1 cellular context compared by ENCODE assay signal in the genomic region with DNA sequence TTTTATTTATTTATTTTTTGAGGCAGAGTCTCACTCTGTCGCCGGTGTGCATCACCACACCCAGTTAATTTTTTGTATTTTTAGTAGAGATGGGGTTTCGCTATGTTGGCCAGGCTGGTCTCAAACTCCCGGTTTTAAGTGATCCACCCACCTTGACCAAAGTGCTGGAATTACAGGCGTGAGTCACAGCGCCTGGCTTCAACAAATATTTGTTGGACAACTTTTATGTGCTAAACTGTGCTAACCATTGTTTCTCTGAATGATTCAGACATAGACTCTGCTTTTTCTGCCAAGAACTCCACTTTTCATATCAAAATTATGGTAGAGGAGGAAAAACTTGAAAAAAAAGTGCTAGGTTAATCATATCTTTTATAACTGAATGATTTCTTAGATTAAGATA.
TF ChIP-seq lines count a peak whose summit lies in the region.

No MANE protein-coding gene starts in this region.

TF ChIP-seq in HepG2, 621 proteins besides CTCF, POLR2A, EP300 and RAD21 (continued from another document and continues in another):
- TF ChIP-seq ZNF343 (CRISPR knock-in tag; IDR thresholded peaks at IDR 0.05), result no peak
- no peak for TF ChIP-seq MBD4 (IDR thresholded peaks at IDR 0.05; ENCODE audit: borderline replicate concordance, low read length)
- TF ChIP-seq SP140L (CRISPR knock-in tag; IDR thresholded peaks at IDR 0.05; ENCODE audit: borderline replicate concordance), result no peak
- TF ChIP-seq ZNF317 (CRISPR knock-in tag; IDR thresholded peaks at IDR 0.05), result no peak
- TF ChIP-seq ZNF781 (CRISPR knock-in tag; IDR thresholded peaks at IDR 0.05; ENCODE audit: borderline replicate concordance, not compliant biosample characterization), result no peak
- TF ChIP-seq MAF1 (CRISPR knock-in tag; IDR thresholded peaks at IDR 0.05; ENCODE audit: borderline replicate concordance), result no peak
- TF ChIP-seq FOXM1 (CRISPR knock-in tag; IDR thresholded peaks at IDR 0.05), result no peak
- TF ChIP-seq, protein P1, sequence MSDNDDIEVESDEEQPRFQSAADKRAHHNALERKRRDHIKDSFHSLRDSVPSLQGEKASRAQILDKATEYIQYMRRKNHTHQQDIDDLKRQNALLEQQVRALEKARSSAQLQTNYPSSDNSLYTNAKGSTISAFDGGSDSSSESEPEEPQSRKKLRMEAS (IDR thresholded peaks at IDR 0.05), result no peak
- TF ChIP-seq, protein P2, sequence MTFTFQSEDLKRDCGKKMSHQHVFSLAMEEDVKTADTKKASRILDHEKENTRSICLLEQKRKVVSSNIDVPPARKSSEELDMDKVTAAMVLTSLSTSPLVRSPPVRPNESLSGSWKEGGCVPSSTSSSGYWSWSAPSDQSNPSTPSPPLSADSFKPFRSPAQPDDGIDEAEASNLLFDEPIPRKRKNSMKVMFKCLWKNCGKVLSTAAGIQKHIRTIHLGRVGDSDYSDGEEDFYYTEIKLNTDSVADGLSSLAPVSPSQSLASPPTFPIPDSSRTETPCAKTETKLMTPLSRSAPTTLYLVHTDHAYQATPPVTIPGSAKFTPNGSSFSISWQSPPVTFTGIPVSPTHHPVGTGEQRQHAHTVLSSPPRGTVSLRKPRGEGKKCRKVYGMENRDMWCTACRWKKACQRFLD (CRISPR knock-in tag; IDR thresholded peaks at IDR 0.05; ENCODE audit: borderline replicate concordance), result no peak
- no peak for TF ChIP-seq FLYWCH1 (CRISPR knock-in tag; IDR thresholded peaks at IDR 0.05)
- TF ChIP-seq HNF4A (CRISPR knock-in tag; IDR thresholded peaks at IDR 0.05), result peak; percentile 68
- no peak for TF ChIP-seq LCORL (IDR thresholded peaks at IDR 0.05)
- TF ChIP-seq LCORL (CRISPR knock-in tag; IDR thresholded peaks at IDR 0.05), result no peak
- no peak for TF ChIP-seq MED8 (CRISPR knock-in tag; IDR thresholded peaks at IDR 0.05; ENCODE audit: insufficient replicate concordance)
- TF ChIP-seq, protein P3, sequence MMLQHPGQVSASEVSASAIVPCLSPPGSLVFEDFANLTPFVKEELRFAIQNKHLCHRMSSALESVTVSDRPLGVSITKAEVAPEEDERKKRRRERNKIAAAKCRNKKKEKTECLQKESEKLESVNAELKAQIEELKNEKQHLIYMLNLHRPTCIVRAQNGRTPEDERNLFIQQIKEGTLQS (CRISPR knock-in tag; IDR thresholded peaks at IDR 0.05), result peak; percentile 90
- TF ChIP-seq, protein P4, sequence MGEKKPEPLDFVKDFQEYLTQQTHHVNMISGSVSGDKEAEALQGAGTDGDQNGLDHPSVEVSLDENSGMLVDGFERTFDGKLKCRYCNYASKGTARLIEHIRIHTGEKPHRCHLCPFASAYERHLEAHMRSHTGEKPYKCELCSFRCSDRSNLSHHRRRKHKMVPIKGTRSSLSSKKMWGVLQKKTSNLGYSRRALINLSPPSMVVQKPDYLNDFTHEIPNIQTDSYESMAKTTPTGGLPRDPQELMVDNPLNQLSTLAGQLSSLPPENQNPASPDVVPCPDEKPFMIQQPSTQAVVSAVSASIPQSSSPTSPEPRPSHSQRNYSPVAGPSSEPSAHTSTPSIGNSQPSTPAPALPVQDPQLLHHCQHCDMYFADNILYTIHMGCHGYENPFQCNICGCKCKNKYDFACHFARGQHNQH (CRISPR knock-in tag; IDR thresholded peaks at IDR 0.05), result 0 out of 2 replicates have a peak, but pooled peaks have one; percentile 37
- TF ChIP-seq TARDBP (CRISPR knock-in tag; IDR thresholded peaks at IDR 0.05), result 0 out of 2 replicates have a peak, but pooled peaks have one; percentile 37
- peak; percentile 86 for TF ChIP-seq GATAD2A (CRISPR knock-in tag; IDR thresholded peaks at IDR 0.05)
- TF ChIP-seq, protein P5, sequence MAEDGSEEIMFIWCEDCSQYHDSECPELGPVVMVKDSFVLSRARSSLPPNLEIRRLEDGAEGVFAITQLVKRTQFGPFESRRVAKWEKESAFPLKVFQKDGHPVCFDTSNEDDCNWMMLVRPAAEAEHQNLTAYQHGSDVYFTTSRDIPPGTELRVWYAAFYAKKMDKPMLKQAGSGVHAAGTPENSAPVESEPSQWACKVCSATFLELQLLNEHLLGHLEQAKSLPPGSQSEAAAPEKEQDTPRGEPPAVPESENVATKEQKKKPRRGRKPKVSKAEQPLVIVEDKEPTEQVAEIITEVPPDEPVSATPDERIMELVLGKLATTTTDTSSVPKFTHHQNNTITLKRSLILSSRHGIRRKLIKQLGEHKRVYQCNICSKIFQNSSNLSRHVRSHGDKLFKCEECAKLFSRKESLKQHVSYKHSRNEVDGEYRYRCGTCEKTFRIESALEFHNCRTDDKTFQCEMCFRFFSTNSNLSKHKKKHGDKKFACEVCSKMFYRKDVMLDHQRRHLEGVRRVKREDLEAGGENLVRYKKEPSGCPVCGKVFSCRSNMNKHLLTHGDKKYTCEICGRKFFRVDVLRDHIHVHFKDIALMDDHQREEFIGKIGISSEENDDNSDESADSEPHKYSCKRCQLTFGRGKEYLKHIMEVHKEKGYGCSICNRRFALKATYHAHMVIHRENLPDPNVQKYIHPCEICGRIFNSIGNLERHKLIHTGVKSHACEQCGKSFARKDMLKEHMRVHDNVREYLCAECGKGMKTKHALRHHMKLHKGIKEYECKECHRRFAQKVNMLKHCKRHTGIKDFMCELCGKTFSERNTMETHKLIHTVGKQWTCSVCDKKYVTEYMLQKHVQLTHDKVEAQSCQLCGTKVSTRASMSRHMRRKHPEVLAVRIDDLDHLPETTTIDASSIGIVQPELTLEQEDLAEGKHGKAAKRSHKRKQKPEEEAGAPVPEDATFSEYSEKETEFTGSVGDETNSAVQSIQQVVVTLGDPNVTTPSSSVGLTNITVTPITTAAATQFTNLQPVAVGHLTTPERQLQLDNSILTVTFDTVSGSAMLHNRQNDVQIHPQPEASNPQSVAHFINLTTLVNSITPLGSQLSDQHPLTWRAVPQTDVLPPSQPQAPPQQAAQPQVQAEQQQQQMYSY (CRISPR knock-in tag; IDR thresholded peaks at IDR 0.05), result no peak; the same call in 1 of the 2 replicates
- TF ChIP-seq, protein P6, sequence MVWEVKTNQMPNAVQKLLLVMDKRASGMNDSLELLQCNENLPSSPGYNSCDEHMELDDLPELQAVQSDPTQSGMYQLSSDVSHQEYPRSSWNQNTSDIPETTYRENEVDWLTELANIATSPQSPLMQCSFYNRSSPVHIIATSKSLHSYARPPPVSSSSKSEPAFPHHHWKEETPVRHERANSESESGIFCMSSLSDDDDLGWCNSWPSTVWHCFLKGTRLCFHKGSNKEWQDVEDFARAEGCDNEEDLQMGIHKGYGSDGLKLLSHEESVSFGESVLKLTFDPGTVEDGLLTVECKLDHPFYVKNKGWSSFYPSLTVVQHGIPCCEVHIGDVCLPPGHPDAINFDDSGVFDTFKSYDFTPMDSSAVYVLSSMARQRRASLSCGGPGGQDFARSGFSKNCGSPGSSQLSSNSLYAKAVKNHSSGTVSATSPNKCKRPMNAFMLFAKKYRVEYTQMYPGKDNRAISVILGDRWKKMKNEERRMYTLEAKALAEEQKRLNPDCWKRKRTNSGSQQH (CRISPR knock-in tag; IDR thresholded peaks at IDR 0.05; ENCODE audit: low read depth), result no peak
- TF ChIP-seq JUND (CRISPR knock-in tag; IDR thresholded peaks at IDR 0.05), result peak; percentile 89
- TF ChIP-seq KLF13 (CRISPR knock-in tag; IDR thresholded peaks at IDR 0.05), result no peak
- TF ChIP-seq SMAD3 (CRISPR knock-in tag; IDR thresholded peaks at IDR 0.05), result peak; percentile 49; the same call in 1 of the 2 replicates
- no peak for TF ChIP-seq ZFAT (CRISPR knock-in tag; conservative IDR thresholded peaks at IDR 0.05)
- TF ChIP-seq, protein P7, sequence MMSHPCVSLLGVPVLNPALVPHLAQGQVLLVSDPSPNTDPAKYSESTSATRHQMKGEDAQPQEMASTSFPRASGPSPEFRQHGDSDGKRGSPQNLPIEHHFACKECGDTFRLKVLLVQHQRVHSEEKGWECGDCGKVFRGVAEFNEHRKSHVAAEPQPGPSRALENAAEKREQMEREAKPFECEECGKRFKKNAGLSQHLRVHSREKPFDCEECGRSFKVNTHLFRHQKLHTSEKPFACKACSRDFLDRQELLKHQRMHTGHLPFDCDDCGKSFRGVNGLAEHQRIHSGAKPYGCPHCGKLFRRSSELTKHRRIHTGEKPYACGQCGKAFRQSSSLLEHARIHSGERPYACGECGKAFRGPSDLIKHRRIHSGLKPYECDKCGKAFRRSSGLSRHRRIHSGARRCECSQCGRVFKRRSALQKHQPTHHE (CRISPR knock-in tag; IDR thresholded peaks at IDR 0.05; ENCODE audit: borderline replicate concordance), result no peak
- TF ChIP-seq POGZ (CRISPR knock-in tag; IDR thresholded peaks at IDR 0.05), result peak; percentile 80
- TF ChIP-seq ONECUT2 (CRISPR knock-in tag; IDR thresholded peaks at IDR 0.05), result no peak
- TF ChIP-seq, protein P8, sequence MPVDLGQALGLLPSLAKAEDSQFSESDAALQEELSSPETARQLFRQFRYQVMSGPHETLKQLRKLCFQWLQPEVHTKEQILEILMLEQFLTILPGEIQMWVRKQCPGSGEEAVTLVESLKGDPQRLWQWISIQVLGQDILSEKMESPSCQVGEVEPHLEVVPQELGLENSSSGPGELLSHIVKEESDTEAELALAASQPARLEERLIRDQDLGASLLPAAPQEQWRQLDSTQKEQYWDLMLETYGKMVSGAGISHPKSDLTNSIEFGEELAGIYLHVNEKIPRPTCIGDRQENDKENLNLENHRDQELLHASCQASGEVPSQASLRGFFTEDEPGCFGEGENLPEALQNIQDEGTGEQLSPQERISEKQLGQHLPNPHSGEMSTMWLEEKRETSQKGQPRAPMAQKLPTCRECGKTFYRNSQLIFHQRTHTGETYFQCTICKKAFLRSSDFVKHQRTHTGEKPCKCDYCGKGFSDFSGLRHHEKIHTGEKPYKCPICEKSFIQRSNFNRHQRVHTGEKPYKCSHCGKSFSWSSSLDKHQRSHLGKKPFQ (CRISPR knock-in tag; IDR thresholded peaks at IDR 0.05; ENCODE audit: insufficient replicate concordance), result no peak
- TF ChIP-seq ZNF839 (CRISPR knock-in tag; IDR thresholded peaks at IDR 0.05; ENCODE audit: borderline replicate concordance), result no peak
- no peak for TF ChIP-seq CCDC6 (CRISPR knock-in tag; IDR thresholded peaks at IDR 0.05)
- TF ChIP-seq EED (CRISPR knock-in tag; IDR thresholded peaks at IDR 0.05), result no peak
- TF ChIP-seq, protein P9, sequence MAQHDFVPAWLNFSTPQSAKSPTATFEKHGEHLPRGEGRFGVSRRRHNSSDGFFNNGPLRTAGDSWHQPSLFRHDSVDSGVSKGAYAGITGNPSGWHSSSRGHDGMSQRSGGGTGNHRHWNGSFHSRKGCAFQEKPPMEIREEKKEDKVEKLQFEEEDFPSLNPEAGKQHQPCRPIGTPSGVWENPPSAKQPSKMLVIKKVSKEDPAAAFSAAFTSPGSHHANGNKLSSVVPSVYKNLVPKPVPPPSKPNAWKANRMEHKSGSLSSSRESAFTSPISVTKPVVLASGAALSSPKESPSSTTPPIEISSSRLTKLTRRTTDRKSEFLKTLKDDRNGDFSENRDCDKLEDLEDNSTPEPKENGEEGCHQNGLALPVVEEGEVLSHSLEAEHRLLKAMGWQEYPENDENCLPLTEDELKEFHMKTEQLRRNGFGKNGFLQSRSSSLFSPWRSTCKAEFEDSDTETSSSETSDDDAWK (CRISPR knock-in tag; IDR thresholded peaks at IDR 0.05), result no peak
- no peak for TF ChIP-seq ZFP36L2 (CRISPR knock-in tag; IDR thresholded peaks at IDR 0.05)
- TF ChIP-seq SMAD9 (CRISPR knock-in tag; IDR thresholded peaks at IDR 0.05), result no peak
- TF ChIP-seq ZNF30 (CRISPR knock-in tag; IDR thresholded peaks at IDR 0.05), result no peak
- TF ChIP-seq PRMT3 (CRISPR knock-in tag; IDR thresholded peaks at IDR 0.05; ENCODE audit: borderline replicate concordance, low read depth), result no peak
- no peak for TF ChIP-seq ZBTB38 (CRISPR knock-in tag; IDR thresholded peaks at IDR 0.05)
- TF ChIP-seq JDP2 (CRISPR knock-in tag; IDR thresholded peaks at IDR 0.05; ENCODE audit: borderline replicate concordance), result no peak
- no peak for TF ChIP-seq TRIM24 (CRISPR knock-in tag; IDR thresholded peaks at IDR 0.05)
- TF ChIP-seq, protein P10, sequence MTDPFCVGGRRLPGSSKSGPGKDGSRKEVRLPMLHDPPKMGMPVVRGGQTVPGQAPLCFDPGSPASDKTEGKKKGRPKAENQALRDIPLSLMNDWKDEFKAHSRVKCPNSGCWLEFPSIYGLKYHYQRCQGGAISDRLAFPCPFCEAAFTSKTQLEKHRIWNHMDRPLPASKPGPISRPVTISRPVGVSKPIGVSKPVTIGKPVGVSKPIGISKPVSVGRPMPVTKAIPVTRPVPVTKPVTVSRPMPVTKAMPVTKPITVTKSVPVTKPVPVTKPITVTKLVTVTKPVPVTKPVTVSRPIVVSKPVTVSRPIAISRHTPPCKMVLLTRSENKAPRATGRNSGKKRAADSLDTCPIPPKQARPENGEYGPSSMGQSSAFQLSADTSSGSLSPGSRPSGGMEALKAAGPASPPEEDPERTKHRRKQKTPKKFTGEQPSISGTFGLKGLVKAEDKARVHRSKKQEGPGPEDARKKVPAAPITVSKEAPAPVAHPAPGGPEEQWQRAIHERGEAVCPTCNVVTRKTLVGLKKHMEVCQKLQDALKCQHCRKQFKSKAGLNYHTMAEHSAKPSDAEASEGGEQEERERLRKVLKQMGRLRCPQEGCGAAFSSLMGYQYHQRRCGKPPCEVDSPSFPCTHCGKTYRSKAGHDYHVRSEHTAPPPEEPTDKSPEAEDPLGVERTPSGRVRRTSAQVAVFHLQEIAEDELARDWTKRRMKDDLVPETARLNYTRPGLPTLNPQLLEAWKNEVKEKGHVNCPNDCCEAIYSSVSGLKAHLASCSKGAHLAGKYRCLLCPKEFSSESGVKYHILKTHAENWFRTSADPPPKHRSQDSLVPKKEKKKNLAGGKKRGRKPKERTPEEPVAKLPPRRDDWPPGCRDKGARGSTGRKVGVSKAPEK (CRISPR knock-in tag; IDR thresholded peaks at IDR 0.05; ENCODE audit: borderline replicate concordance), result no peak
- TF ChIP-seq REXO4 (CRISPR knock-in tag; IDR thresholded peaks at IDR 0.05; ENCODE audit: borderline replicate concordance), result no peak
- TF ChIP-seq ZNF232 (CRISPR knock-in tag; IDR thresholded peaks at IDR 0.05; ENCODE audit: borderline replicate concordance), result no peak
- TF ChIP-seq RARA (CRISPR knock-in tag; IDR thresholded peaks at IDR 0.05), result peak; percentile 45; the same call in 1 of the 2 replicates
- no peak for TF ChIP-seq YY1 (IDR thresholded peaks at IDR 0.05; ENCODE audit: insufficient read depth, insufficient replicate concordance, low read depth, low read length)
- TF ChIP-seq FOXA1 (IDR thresholded peaks at IDR 0.05), result no peak
- peak; percentile 45; the same call in 1 of the 2 replicates for TF ChIP-seq FOXA1 (CRISPR knock-in tag; IDR thresholded peaks at IDR 0.05)
- TF ChIP-seq SRSF9 (IDR thresholded peaks at IDR 0.05; ENCODE audit: borderline replicate concordance, insufficient read depth, low read depth, low read length, poor library complexity, severe bottlenecking), result no peak
- TF ChIP-seq, protein P11, sequence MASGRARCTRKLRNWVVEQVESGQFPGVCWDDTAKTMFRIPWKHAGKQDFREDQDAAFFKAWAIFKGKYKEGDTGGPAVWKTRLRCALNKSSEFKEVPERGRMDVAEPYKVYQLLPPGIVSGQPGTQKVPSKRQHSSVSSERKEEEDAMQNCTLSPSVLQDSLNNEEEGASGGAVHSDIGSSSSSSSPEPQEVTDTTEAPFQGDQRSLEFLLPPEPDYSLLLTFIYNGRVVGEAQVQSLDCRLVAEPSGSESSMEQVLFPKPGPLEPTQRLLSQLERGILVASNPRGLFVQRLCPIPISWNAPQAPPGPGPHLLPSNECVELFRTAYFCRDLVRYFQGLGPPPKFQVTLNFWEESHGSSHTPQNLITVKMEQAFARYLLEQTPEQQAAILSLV (CRISPR knock-in tag; IDR thresholded peaks at IDR 0.05; ENCODE audit: borderline replicate concordance), result no peak
